25 cellular contexts compared by ENCODE assay signal in genomic region chr1:29676496-29676895, GRCh38.
"Had no signal": no experiment of that assay in that cellular context is flagged by ENCODE, and none has a peak within 500 bp of the region (broad histone marks: within the 10 kb centered on the region; RNA-seq: fewer than 3 reads in every experiment).

No MANE protein-coding gene starts in this region.

- DNase-seq: activated CD4-positive, alpha-beta T cell treated with anti-CD3 and anti-CD28 coated beads, Interleukin-2, amount 50 U/mL, for 1 hour; activated CD4-positive, CD25-positive, alpha-beta regulatory T cell treated with anti-CD3 and anti-CD28 coated beads, Interleukin-2, amount 50 U/mL, for 72 hours; activated naive CD4-positive, alpha-beta T cell; activated T-cell treated with anti-CD3 and anti-CD28 coated beads, Interleukin-2, amount 50 U/mL, for 4 hours; effector CD8-positive, alpha-beta T cell; esophagus squamous epithelium; foreskin melanocyte; left ventricle myocardium inferior; retina; sigmoid colon; small intestine; stimulated activated CD4-positive, alpha-beta T cell treated with anti-CD3 and anti-CD28 coated beads, Interleukin-1b, Interleukin-23, amount 100 ng/mL, for 48 hours; stimulated activated CD4-positive, alpha-beta T cell treated with anti-CD3 and anti-CD28 coated beads, Interleukin-4, amount 100 ng/mL, for 4 hours; T-helper 2 cell had no signal

- ATAC-seq: activated naive CD4-positive, alpha-beta T cell treated with anti-CD3 and anti-CD28 coated beads, Interleukin-2, amount 50 U/mL, for 72 hours; activated T-cell treated with anti-CD3 and anti-CD28 coated beads, Interleukin-2, amount 50 U/mL, for 4 hours; activated T-helper 17 cell treated with anti-CD3 and anti-CD28 coated beads, Interleukin-2, amount 50 U/mL, for 72 hours; naive thymus-derived CD8-positive, alpha-beta T cell; stimulated activated memory B cell treated with anti-CD40 and anti-IgM and Interleukin-4, amounts not matched to agents 10 μg/mL and 1 μg/mL and 100 μg/mL, for 72 hours had no signal

- H3K4me3 ChIP-seq: esophagus squamous epithelium, left ventricle myocardium inferior, sigmoid colon, suprapubic skin, tibial artery had no signal

- FAIRE-seq: endometrium, small intestine had no signal

- H3K27me3 Mint-ChIP-seq: activated T-helper 17 cell treated with anti-CD3 and anti-CD28 coated beads, Interleukin-2, amount 50 U/mL, for 72 hours; progenitor cell of endocrine pancreas had no signal

- H3K4me1 ChIP-seq: esophagus squamous epithelium, sigmoid colon, suprapubic skin, tibial artery had no signal

- H3K27ac Mint-ChIP-seq: activated naive CD4-positive, alpha-beta T cell treated with anti-CD3 and anti-CD28 coated beads, Interleukin-2, amount 50 U/mL, for 72 hours; activated T-helper 17 cell treated with anti-CD3 and anti-CD28 coated beads, Interleukin-2, amount 50 U/mL, for 72 hours; mesothelial cell of epicardium; naive thymus-derived CD8-positive, alpha-beta T cell; stimulated activated memory B cell treated with anti-CD40 and anti-IgM and Interleukin-4, amounts not matched to agents 10 μg/mL and 1 μg/mL and 100 μg/mL, for 72 hours had no signal

- H3K4me3 Mint-ChIP-seq: activated T-cell treated with anti-CD3 and anti-CD28 coated beads, Interleukin-2, amount 50 U/mL, for 4 hours; activated T-helper 17 cell treated with anti-CD3 and anti-CD28 coated beads, Interleukin-2, amount 50 U/mL, for 72 hours; central memory CD8-positive, alpha-beta T cell; mesothelial cell of epicardium; naive thymus-derived CD8-positive, alpha-beta T cell; stimulated activated memory B cell treated with anti-CD40 and anti-IgM and Interleukin-4, amounts not matched to agents 10 μg/mL and 1 μg/mL and 100 μg/mL, for 72 hours had no signal

- H3K36me3 Mint-ChIP-seq: activated naive CD4-positive, alpha-beta T cell treated with anti-CD3 and anti-CD28 coated beads, Interleukin-2, amount 50 U/mL, for 72 hours; mesothelial cell of epicardium; naive thymus-derived CD8-positive, alpha-beta T cell; stimulated activated memory B cell treated with anti-CD40 and anti-IgM and Interleukin-4, amounts not matched to agents 10 μg/mL and 1 μg/mL and 100 μg/mL, for 72 hours had no signal

- H3K27ac ChIP-seq: epithelial cell of prostate, esophagus squamous epithelium, left ventricle myocardium inferior, sigmoid colon, suprapubic skin, tibial artery had no signal

- H3K4me1 Mint-ChIP-seq: activated T-helper 17 cell treated with anti-CD3 and anti-CD28 coated beads, Interleukin-2, amount 50 U/mL, for 72 hours; central memory CD8-positive, alpha-beta T cell; stimulated activated memory B cell treated with anti-CD40 and anti-IgM and Interleukin-4, amounts not matched to agents 10 μg/mL and 1 μg/mL and 100 μg/mL, for 72 hours had no signal

- H3K9me3 ChIP-seq: esophagus squamous epithelium, left ventricle myocardium inferior, sigmoid colon, suprapubic skin, tibial artery had no signal

- H3K9me3 Mint-ChIP-seq: activated naive CD4-positive, alpha-beta T cell treated with anti-CD3 and anti-CD28 coated beads, Interleukin-2, amount 50 U/mL, for 72 hours; activated T-cell treated with anti-CD3 and anti-CD28 coated beads, Interleukin-2, amount 50 U/mL, for 4 hours; activated T-helper 17 cell treated with anti-CD3 and anti-CD28 coated beads, Interleukin-2, amount 50 U/mL, for 72 hours; central memory CD8-positive, alpha-beta T cell; mesothelial cell of epicardium; naive thymus-derived CD8-positive, alpha-beta T cell; stimulated activated memory B cell treated with anti-CD40 and anti-IgM and Interleukin-4, amounts not matched to agents 10 μg/mL and 1 μg/mL and 100 μg/mL, for 72 hours had no signal

- H3K36me3 ChIP-seq: esophagus squamous epithelium, left ventricle myocardium inferior, sigmoid colon, suprapubic skin, tibial artery had no signal
